ENCODE assay signal across 5 cellular contexts in the genomic region with DNA sequence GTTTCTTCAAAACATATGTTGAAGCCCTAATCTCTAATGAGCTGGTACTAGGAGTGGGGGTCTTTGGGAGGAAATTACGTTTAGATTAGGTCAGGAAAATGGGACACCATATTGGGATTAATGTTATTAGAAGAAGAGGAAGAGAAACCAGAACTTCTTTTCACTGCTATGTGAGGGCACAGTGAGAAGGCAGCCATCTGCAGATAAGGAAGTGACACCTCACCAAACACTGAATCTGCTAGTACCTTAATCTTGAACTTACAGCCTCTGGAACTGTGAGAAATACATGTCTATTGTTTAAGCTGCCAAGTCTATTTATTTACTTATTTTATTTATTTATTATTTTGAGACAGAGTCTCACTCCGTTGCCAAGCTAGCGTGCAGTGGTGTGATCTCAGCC.
"Had no signal": no experiment of that assay in that cellular context is flagged by ENCODE, and none has a peak within 500 bp of the region (broad histone marks: within the 10 kb centered on the region; RNA-seq: fewer than 3 reads in every experiment).

No MANE protein-coding gene starts in this region.

- H3K4me3 ChIP-seq: GM23338, K562 had no signal

- ATAC-seq: GM23338, K562 had no signal

- H3K4me2 ChIP-seq: GM23338 had no signal

- DNase-seq: H9, HCEC 1CT, IMR-90 had no signal

- H2AFZ ChIP-seq: GM23338 had no signal
